ENCODE assay signal across 8 cellular contexts in the genomic region with DNA sequence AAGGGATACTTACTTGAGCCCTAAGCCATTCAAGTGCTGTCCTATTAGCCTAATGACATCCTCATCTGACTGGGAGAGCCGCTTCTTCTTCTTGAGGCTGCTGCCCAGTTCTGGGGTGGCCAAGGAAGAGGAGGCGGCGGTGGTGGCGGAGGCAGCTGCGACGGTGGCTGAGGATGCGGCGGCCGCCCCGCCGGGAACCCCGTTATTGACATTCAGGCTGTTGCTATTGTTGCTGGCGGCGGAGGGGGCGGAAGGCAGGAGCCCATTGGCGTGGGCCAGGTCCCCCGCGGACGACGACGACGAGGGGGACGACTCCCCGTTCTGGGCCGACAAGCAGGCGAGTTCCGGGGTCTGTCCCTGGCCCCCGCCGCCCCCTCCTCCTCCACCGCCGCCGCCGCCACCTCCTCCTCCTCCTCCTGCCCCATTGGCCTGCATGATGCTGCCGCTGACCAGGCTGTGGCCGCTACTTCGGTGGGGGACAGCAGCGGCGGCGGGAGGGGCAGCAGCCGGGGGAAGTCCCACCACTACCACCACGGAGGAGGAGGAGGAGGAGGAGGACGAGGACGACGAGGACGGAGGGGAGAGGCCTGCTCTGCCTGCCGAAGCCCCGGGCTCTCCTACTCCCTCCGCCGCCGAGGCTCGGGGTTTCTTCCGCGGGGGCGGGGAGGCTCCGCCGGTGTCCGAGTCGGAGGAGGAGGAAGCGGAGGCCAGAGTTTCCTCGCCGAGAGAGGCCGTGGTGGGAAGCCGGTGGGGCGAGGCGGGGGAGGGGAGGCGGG. TPM values are rescaled to one million over a fixed set of nuclear protein-coding genes. Genes with fewer than 3 reads are reported as not detected.
DNase-seq lines count a peak whose midpoint lies in the region; ATAC-seq and TF ChIP-seq lines count a peak whose summit lies in the region.

No MANE protein-coding gene starts in this region.

- H3K4me3 ChIP-seq in SJCRH30 (peak overlapping the region; percentile 86), right cardiac atrium (ENCODE audit: low read length) (peak overlapping the region; percentile 81), prostate gland (peak overlapping the region; percentile 65 to 87)

- peak; percentile 39 for DNase-seq in stimulated activated CD4-positive, alpha-beta T cell treated with anti-CD3 and anti-CD28 coated beads, Interleukin-12 subunit alpha, Interleukin-12 subunit beta, amount 100 ng/mL, for 4 hours
- DNase-seq in stimulated activated CD4-positive, alpha-beta T cell treated with anti-CD3 and anti-CD28 coated beads, Interleukin-2, amount 100 ng/mL, for 48 hours, result no peak
- DNase-seq in SJCRH30 (peak; percentile 34 to 38), amniotic epithelial cell (ENCODE audit: low read depth) (peak; percentile 19), right cardiac atrium (peak; percentile 51 to 84 (median 75)), prostate gland (ENCODE audit: low spot score) (peak; percentile 20), NCI-H1436 (lab: John Stamatoyannopoulos, UW) (no peak), HCEC 1CT (no peak)

- no peaks in the 10 kb centered on the region for H3K27me3 ChIP-seq in SJCRH30
- H3K27me3 ChIP-seq in right cardiac atrium (ENCODE audit: control insufficient read depth, insufficient read depth), result no peaks in the 10 kb centered on the region
- H3K27me3 ChIP-seq in prostate gland (replicated peaks; ENCODE audit: insufficient read depth), result no peaks in the 10 kb centered on the region

- under 1% methylated on average over 62 of the region's 66 CpGs for WGBS in right cardiac atrium
- WGBS in prostate gland, result under 1% methylated on average over 51 of the region's 66 CpGs

- peaks cover 27% of the 10 kb centered on the region for H3K36me3 ChIP-seq in SJCRH30
- no peaks in the 10 kb centered on the region for H3K36me3 ChIP-seq in prostate gland

- TF ChIP-seq POLR2A in prostate gland (IDR thresholded peaks at IDR 0.05), result no peak

- intact Hi-C loops in right cardiac atrium (cut with DNase I), result no loop called here
- intact Hi-C loops in prostate gland (cut with DNase I), result loop anchor here (1.0 kb wide), 1 partner anchor 23 kb away; no protein-coding TSS in a partner anchor

- TF ChIP-seq CTCF in prostate gland (IDR thresholded peaks at IDR 0.05), result no peak

- H3K4me1 ChIP-seq in SJCRH30, result peaks cover 28% of the 10 kb centered on the region
- no peaks in the 10 kb centered on the region for H3K4me1 ChIP-seq in right cardiac atrium (ENCODE audit: control insufficient read depth, insufficient read depth, low read length)
- H3K4me1 ChIP-seq in prostate gland (replicated peaks), result peaks cover 8% of the 10 kb centered on the region

- no peaks in the 10 kb centered on the region for H3K9me3 ChIP-seq in SJCRH30 (replicated peaks)
- H3K9me3 ChIP-seq in right cardiac atrium (ENCODE audit: control insufficient read depth, low read length), result no peaks in the 10 kb centered on the region
- H3K9me3 ChIP-seq in prostate gland, result no peaks in the 10 kb centered on the region

- peak; percentile 51 to 57 for ATAC-seq in right cardiac atrium

- H3K27ac ChIP-seq in SJCRH30 (peak overlapping the region; percentile 36), right cardiac atrium (ENCODE audit: low read length) (peak overlapping the region; percentile 86), prostate gland (peak overlapping the region; percentile 94 to 97)

RNA-seq across cellular contexts. Expression of gene WDR26, which starts 0.7 kb away (rescaled TPM):
- total RNA-seq in SJCRH30 (2014; rRNA removed; shearing (Covaris generic)), result 40.0 and 41.4 TPM in 2 replicates
- 10 to 100 TPM; 53.1 to 67.0 (median 60.8) TPM for total RNA-seq in right cardiac atrium
- polyA plus RNA-seq in right cardiac atrium, result 29.7 TPM
- 10 to 100 TPM; 50.7 to 72.9 TPM for total RNA-seq in prostate gland

Comparison
In these comparisons a context has a peak if more than half of its experiments do, and no peak if none do; other contexts are left out.
1. DNase-seq: peak in stimulated activated CD4-positive, alpha-beta T cell treated with anti-CD3 and anti-CD28 coated beads, Interleukin-12 subunit alpha, Interleukin-12 subunit beta, amount 100 ng/mL, for 4 hours (single experiment), SJCRH30 (2 of 2), amniotic epithelial cell (single experiment), right cardiac atrium (3 of 3) and prostate gland (single experiment); none in stimulated activated CD4-positive, alpha-beta T cell treated with anti-CD3 and anti-CD28 coated beads, Interleukin-2, amount 100 ng/mL, for 48 hours (0 of 2), NCI-H1436 (single experiment) and HCEC 1CT (single experiment).
2. H3K27ac ChIP-seq: peak in every context shown above with its lines; median percentile 96 in prostate gland; 86 in right cardiac atrium; 36 in SJCRH30.
3. Peak in every context shown above with its lines, with median percentiles within 50 percentile points of each other: H3K4me3 ChIP-seq.